ENCODE assay signal across 15 cellular contexts in genomic region chr21:41979751-41980369, GRCh38. TPM values are rescaled to one million over a fixed set of nuclear protein-coding genes. Genes with fewer than 3 reads are reported as not detected.
A peak's percentile ranks its signal among the peaks of the same experiment; 100 is the strongest.
DNase-seq lines count a peak whose midpoint lies in the region; ATAC-seq, FAIRE-seq and TF ChIP-seq lines count a peak whose summit lies in the region.
"Had no signal": no experiment of that assay in that cellular context is flagged by ENCODE, and none has a peak within 500 bp of the region (broad histone marks: within the 10 kb centered on the region; RNA-seq: fewer than 3 reads in every experiment).

No MANE protein-coding gene starts in this region.

- no peak overlapping the region for H3K27ac ChIP-seq in foreskin keratinocyte
- H3K27ac ChIP-seq in effector memory CD4-positive, alpha-beta T cell (ENCODE audit: insufficient read depth, low read length, poor library complexity, severe bottlenecking), result no peak overlapping the region
- H3K27ac ChIP-seq: A549, C4-2B, HL-60 had no signal

- no peaks in the 10 kb centered on the region for H3K36me3 ChIP-seq in bronchial epithelial cell (ENCODE audit: control insufficient read depth, insufficient read depth, low read length)
- H3K36me3 ChIP-seq in effector memory CD4-positive, alpha-beta T cell (ENCODE audit: control insufficient read depth, insufficient read depth, low read length), result no peaks in the 10 kb centered on the region
- H3K36me3 ChIP-seq: BE2C had no signal

- H3K27me3 ChIP-seq in bronchial epithelial cell (ENCODE audit: control insufficient read depth, insufficient read depth, low read length) (no peaks in the 10 kb centered on the region), foreskin keratinocyte (no peaks in the 10 kb centered on the region)
- no peaks in the 10 kb centered on the region for H3K27me3 ChIP-seq in effector memory CD4-positive, alpha-beta T cell (replicated peaks; ENCODE audit: control insufficient read depth, insufficient read depth, low read length, poor library complexity, severe bottlenecking)
- H3K27me3 ChIP-seq: BE2C had no signal

- no peak for TF ChIP-seq CTCF in bronchial epithelial cell (IDR thresholded peaks at IDR 0.05; ENCODE audit: insufficient read depth, low read length, severe bottlenecking)
- no peak for TF ChIP-seq CTCF in foreskin keratinocyte (conservative IDR thresholded peaks at IDR 0.05)

- peak; percentile 80 for FAIRE-seq in bronchial epithelial cell (lab: Jason Lieb, UNC)
- FAIRE-seq: A549 had no signal

- ATAC-seq in foreskin keratinocyte, result peak; percentile 38
- ATAC-seq: A549; CD8-positive, alpha-beta T cell had no signal

- no peak overlapping the region for H3K4me3 ChIP-seq in bronchial epithelial cell (ENCODE audit: low read depth, low read length)
- no peak overlapping the region for H3K4me3 ChIP-seq in effector memory CD4-positive, alpha-beta T cell (ENCODE audit: insufficient read depth, low read depth, low read length, poor library complexity, severe bottlenecking)
- H3K4me3 ChIP-seq: A549 had no signal

- peaks cover 9% of the 10 kb centered on the region for H3K4me1 ChIP-seq in foreskin keratinocyte
- H3K4me1 ChIP-seq in effector memory CD4-positive, alpha-beta T cell (ENCODE audit: control insufficient read depth, insufficient read depth, low read length, poor library complexity, severe bottlenecking), result no peaks in the 10 kb centered on the region
- H3K4me1 ChIP-seq: A549, BE2C, Caco-2 had no signal

- no peaks in the 10 kb centered on the region for H3K9me3 ChIP-seq in effector memory CD4-positive, alpha-beta T cell (ENCODE audit: control insufficient read depth, low read length)
- H3K9me3 ChIP-seq: BE2C, Caco-2 had no signal

- DNase-seq in ELR (ENCODE audit: low read depth), result peak; percentile 52
- peak; percentile 14 for DNase-seq in M059J (ENCODE audit: low read depth)
- DNase-seq in bronchial epithelial cell (ENCODE audit: low read depth), result no peak
- DNase-seq in foreskin keratinocyte, result peak in 1 of 2 donors; percentile 51
- DNase-seq in DMS114 treated with DMSO at 0.1 percent for 48 hours (lab: John Stamatoyannopoulos, UW; ENCODE audit: unreplicated experiment), result no peak
- DNase-seq in effector memory CD4-positive, alpha-beta T cell, result no peak
- DNase-seq: BE2C; Caco-2; CD8-positive, alpha-beta T cell; DMS53; HCEC 1CT; HFFc6 had no signal

RNA-seq across cellular contexts. Expression of gene C2CD2, which starts 26.0 kb away (rescaled TPM):
- total RNA-seq in M059J (2014; rRNA removed; shearing (Covaris generic)), result 13.2 and 32.1 TPM in 2 replicates
- total RNA-seq in bronchial epithelial cell (6.6 and 16.6 TPM in 2 replicates), foreskin keratinocyte (54.1 and 84.4 TPM in 2 replicates)
- polyA plus RNA-seq in foreskin keratinocyte, result 20.8 and 27.6 TPM in 2 replicates

RNA-seq across cellular contexts. Expression of gene ZBTB21, which starts 30.3 kb away (rescaled TPM):
- total RNA-seq in M059J (2014; rRNA removed; shearing (Covaris generic)), result 12.0 and 18.4 TPM in 2 replicates
- total RNA-seq in bronchial epithelial cell (6.6 and 12.5 TPM in 2 replicates), foreskin keratinocyte (17.1 and 21.7 TPM in 2 replicates)
- 3.1 and 3.3 TPM in 2 replicates for polyA plus RNA-seq in foreskin keratinocyte

Comparison
In these comparisons a context has a peak if more than half of its experiments do, and no peak if none do; other contexts are left out.
1. DNase-seq: peak in ELR (single experiment) and M059J (single experiment); none in bronchial epithelial cell (single experiment), DMS114 treated with DMSO at 0.1 percent for 48 hours (single experiment) and effector memory CD4-positive, alpha-beta T cell (0 of 3).